11 cellular contexts compared by ENCODE assay signal in genomic region chr15:27790270-27790669, GRCh38.
"Had no signal": no experiment of that assay in that cellular context is flagged by ENCODE, and none has a peak within 500 bp of the region (broad histone marks: within the 10 kb centered on the region; RNA-seq: fewer than 3 reads in every experiment).

No MANE protein-coding gene starts in this region.

- H3K9me3 Mint-ChIP-seq: GM23338, H9 had no signal

- H3K4me2 ChIP-seq: GM23338 had no signal

- H3K4me3 ChIP-seq: GM23248, GM23338, HAP-1 had no signal

- H3K9me3 ChIP-seq: HAP-1 had no signal

- H3K27ac ChIP-seq: GM23248 had no signal

- H3K4me3 Mint-ChIP-seq: GM23338, H9, HFFc6 had no signal

- H3K9ac ChIP-seq: GM23248 had no signal

- DNase-seq: GM23248, GOT3, H7, H9, HCEC 1CT, HFFc6 had no signal

- FAIRE-seq: H1, H54 had no signal

- H2AFZ ChIP-seq: GM23248, GM23338 had no signal

- H3K36me3 ChIP-seq: HAP-1 had no signal

- ATAC-seq: GM23338, HCT116 had no signal

- H3K27ac Mint-ChIP-seq: GM23338, H9, HFFc6 had no signal
